In the genomic region with DNA sequence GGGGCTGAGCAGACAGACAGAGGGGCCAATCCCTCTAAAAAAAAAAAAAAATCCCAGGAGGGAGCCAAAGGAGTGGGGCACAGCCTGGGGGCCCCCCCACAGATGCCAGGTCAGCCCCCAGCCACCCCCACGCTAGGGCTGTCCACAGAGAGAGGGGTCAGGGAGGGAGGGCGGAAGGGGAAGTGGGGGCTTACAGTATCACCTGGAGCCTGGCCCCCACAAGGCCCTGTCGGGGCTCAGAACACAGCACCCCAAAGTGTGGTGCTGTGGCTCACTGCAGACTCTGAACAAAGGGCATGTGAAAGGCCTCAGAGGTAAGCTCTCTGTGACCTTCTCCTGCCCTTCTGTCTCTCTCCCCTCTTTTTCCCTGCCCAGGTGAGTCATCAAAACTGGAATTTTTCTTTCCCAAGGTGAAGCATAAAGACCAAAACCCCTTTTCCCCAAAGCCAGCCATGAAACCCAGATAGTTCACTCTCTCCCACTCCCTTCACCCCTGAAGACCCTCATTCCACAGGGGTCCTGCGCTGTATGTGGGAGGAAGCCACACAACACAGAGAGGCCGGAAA, we compare ENCODE assay signal across 17 cellular contexts. TPM values are rescaled to one million over a fixed set of nuclear protein-coding genes. Genes with fewer than 3 reads are reported as not detected.
DNase-seq lines count a peak whose midpoint lies in the region; ATAC-seq, FAIRE-seq and TF ChIP-seq lines count a peak whose summit lies in the region.
"Had no signal": no experiment of that assay in that cellular context is flagged by ENCODE, and none has a peak within 500 bp of the region (broad histone marks: within the 10 kb centered on the region; RNA-seq: fewer than 3 reads in every experiment).

No MANE protein-coding gene starts in this region.

- FAIRE-seq in A549 (lab: Jason Lieb, UNC) = no peak
- FAIRE-seq: RCC 7860 had no signal

- no peaks in the 10 kb centered on the region for H3K36me3 Mint-ChIP-seq in glutamatergic neuron (ENCODE audit: unreplicated experiment)
- H3K36me3 Mint-ChIP-seq: activated naive CD8-positive, alpha-beta T cell treated with anti-CD3 and anti-CD28 coated beads for 36 hours had no signal

- H3K27me3 ChIP-seq in NT2/D1 (ENCODE audit: insufficient read depth, insufficient read length) (no peaks in the 10 kb centered on the region), osteoblast (ENCODE audit: insufficient read depth, low read length) (no peaks in the 10 kb centered on the region), BE2C (no peaks in the 10 kb centered on the region)
- H3K27me3 ChIP-seq: transverse colon had no signal

- no peak for TF ChIP-seq POLR2A in A549 (IDR thresholded peaks at IDR 0.05; ENCODE audit: low read length)

- CTCF ChIA-PET in A549 (lab: Yijun Ruan, JAX) = interaction anchor here (1.0 kb wide), 1 partner anchor 14 kb away, joined by 3 read pairs; no protein-coding TSS in a partner anchor

- WGBS in A549 (ENCODE audit: missing lambda C conversion rate) = 90% methylated on average over 5 of the region's 5 CpGs

- H3K9ac ChIP-seq in NT2/D1 (ENCODE audit: insufficient read length, low read depth) = peak overlapping the region; percentile 66

- H3K27ac Mint-ChIP-seq in glutamatergic neuron (ENCODE audit: unreplicated experiment) = peak overlapping the region; percentile 64
- H3K27ac Mint-ChIP-seq: activated naive CD8-positive, alpha-beta T cell treated with anti-CD3 and anti-CD28 coated beads for 36 hours had no signal

- ATAC-seq in A549 (no peak), GM21576 (IDR thresholded peaks at IDR 0.05; ENCODE audit: unreplicated experiment) (no peak)

- H3K4me3 ChIP-seq in A549 = no peak overlapping the region
- no peak overlapping the region for H3K4me3 ChIP-seq in NT2/D1 (ENCODE audit: insufficient read length, low read depth)
- H3K4me3 ChIP-seq in osteoblast (ENCODE audit: insufficient read depth, low read length) = no peak overlapping the region
- no peak overlapping the region for H3K4me3 ChIP-seq in BE2C (ENCODE audit: low read depth, low read length)
- H3K4me3 ChIP-seq: transverse colon had no signal

- no peaks in the 10 kb centered on the region for H3K9me3 Mint-ChIP-seq in glutamatergic neuron (ENCODE audit: unreplicated experiment)
- H3K9me3 Mint-ChIP-seq: activated naive CD8-positive, alpha-beta T cell treated with anti-CD3 and anti-CD28 coated beads for 36 hours had no signal

- no peaks in the 10 kb centered on the region for H3K9me3 ChIP-seq in A549
- H3K9me3 ChIP-seq in NT2/D1 (ENCODE audit: insufficient read depth, low read length) = no peaks in the 10 kb centered on the region
- H3K9me3 ChIP-seq in osteoblast (ENCODE audit: low read depth, low read length) = no peaks in the 10 kb centered on the region
- no peaks in the 10 kb centered on the region for H3K9me3 ChIP-seq in BE2C
- H3K9me3 ChIP-seq: transverse colon had no signal

- TF ChIP-seq EP300 in A549 (IDR thresholded peaks at IDR 0.05) = no peak

- no peak overlapping the region for H2AFZ ChIP-seq in osteoblast (ENCODE audit: low read length)

- DNase-seq in A549 (ENCODE audit: low read depth in 1 of 2, low spot score in 1 of 2) = no peak
- no peak for DNase-seq in NT2/D1 (ENCODE audit: low read depth, low spot score)
- DNase-seq in glutamatergic neuron = no peak
- DNase-seq in osteoblast (ENCODE audit: insufficient read length, low spot score, missing footprints) = peak; percentile 58
- no peak for DNase-seq in activated gamma-delta T cell treated with Interleukin-2 at 50 U/mL for 16 hours
- no peak for DNase-seq in RKO (ENCODE audit: low spot score)
- DNase-seq in BE2C = no peak
- DNase-seq: activated CD4-positive, CD25-positive, alpha-beta regulatory T cell; activated naive CD8-positive, alpha-beta T cell treated with anti-CD3 and anti-CD28 coated beads for 36 hours; cerebellar nuclear complex; islet precursor cell; NCI-H2029; NCI-H526 treated with DMSO at 0.1 percent for 48 hours; transverse colon had no signal

- peaks cover 71% of the 10 kb centered on the region for H3K79me2 ChIP-seq in osteoblast (ENCODE audit: insufficient read depth, low read length)

- H3K36me3 ChIP-seq in NT2/D1 (ENCODE audit: insufficient read depth, insufficient read length, low read length) (no peaks in the 10 kb centered on the region), osteoblast (ENCODE audit: insufficient read depth, low read length) (no peaks in the 10 kb centered on the region), BE2C (no peaks in the 10 kb centered on the region)
- H3K36me3 ChIP-seq: transverse colon had no signal

- peaks cover 25% of the 10 kb centered on the region for H3K4me1 Mint-ChIP-seq in glutamatergic neuron (ENCODE audit: low read depth, unreplicated experiment)

- H3K4me3 Mint-ChIP-seq in glutamatergic neuron (ENCODE audit: unreplicated experiment) = no peak overlapping the region
- H3K4me3 Mint-ChIP-seq: activated naive CD8-positive, alpha-beta T cell treated with anti-CD3 and anti-CD28 coated beads for 36 hours had no signal

- peaks cover 7% of the 10 kb centered on the region for H3K27me3 Mint-ChIP-seq in glutamatergic neuron (ENCODE audit: unreplicated experiment)
- H3K27me3 Mint-ChIP-seq: activated naive CD8-positive, alpha-beta T cell treated with anti-CD3 and anti-CD28 coated beads for 36 hours had no signal

- no peak for TF ChIP-seq CTCF in A549 (IDR thresholded peaks at IDR 0.05)
- TF ChIP-seq CTCF in glutamatergic neuron (IDR thresholded peaks at IDR 0.05; ENCODE audit: partially characterized antibody, unreplicated experiment) = no peak
- no peak for TF ChIP-seq CTCF in osteoblast (IDR thresholded peaks at IDR 0.05; ENCODE audit: extremely low read depth, low read depth, low read length)
- no peak for TF ChIP-seq CTCF in BE2C (IDR thresholded peaks at IDR 0.05; ENCODE audit: low read depth, low read length)

- peaks cover 35% of the 10 kb centered on the region for H3K4me1 ChIP-seq in A549
- H3K4me1 ChIP-seq in NT2/D1 (ENCODE audit: insufficient read depth, insufficient read length) = peaks cover 38% of the 10 kb centered on the region
- H3K4me1 ChIP-seq in osteoblast (ENCODE audit: insufficient read depth, low read length) = peaks cover 12% of the 10 kb centered on the region
- H3K4me1 ChIP-seq in BE2C = no peaks in the 10 kb centered on the region; the same call in 1 of the 2 replicates

- peaks cover 48% of the 10 kb centered on the region for H4K20me1 ChIP-seq in osteoblast (ENCODE audit: insufficient read depth, low read length)

- H3K4me2 ChIP-seq in A549 = peak overlapping the region; percentile 53
- no peak overlapping the region for H3K4me2 ChIP-seq in osteoblast (ENCODE audit: insufficient read depth, low read length)

- POLR2A ChIA-PET in A549 (lab: Yijun Ruan, JAX) = interaction anchor here (0.6 kb wide), 1 partner anchor 74 kb away, joined by 4 read pairs; no protein-coding TSS in a partner anchor

- no peak for TF ChIP-seq RAD21 in A549 (conservative IDR thresholded peaks at IDR 0.05 in 1 of 2, IDR thresholded peaks at IDR 0.05 in 1 of 2)

- H3K27ac ChIP-seq in A549 (peak overlapping the region; percentile 36 to 83; a peak in 4 of 6 replicates), osteoblast (ENCODE audit: low read depth, low read length) (no peak overlapping the region)
- H3K27ac ChIP-seq: epithelial cell of prostate, transverse colon had no signal

TF ChIP-seq in A549, 52 proteins besides CTCF, POLR2A, EP300 and RAD21:
- TF ChIP-seq FOSL2 (IDR thresholded peaks at IDR 0.05) (no peak), FOSL2 (CRISPR knock-in tag; IDR thresholded peaks at IDR 0.05) (peak; percentile 53; the same call in 1 of the 2 replicates), ZNF302 (CRISPR knock-in tag; IDR thresholded peaks at IDR 0.05) (no peak)
TF ChIP-seq in A549: peak in this region for 1.

RNA-seq across cellular contexts. Expression of gene BIN1, which starts 13.9 kb away (rescaled TPM):
- polyA plus RNA-seq in A549 (2011; rRNA removed) (12.4 and 15.5 TPM in 2 replicates), A549 (2017; fragmentation: RNase III; extraction: RNeasy Plus Mini Kit Qiagen cat#74134 plus additional on column Dnase treatment) (32.3 to 41.5 TPM (median 34.1 TPM) in 3 replicates)
- 38.5 and 38.9 TPM in 2 replicates for polyA plus RNA-seq in A549 (2012; cell fraction: cytosol; rRNA removed)
- polyA plus RNA-seq in A549 (2012; cell fraction: nucleus; rRNA removed) = 35.0 and 42.2 TPM in 2 replicates
- 14.2 and 15.8 TPM in 2 replicates for polyA minus RNA-seq in A549 (2011; rRNA and poly(A)+ RNA removed)
- total RNA-seq in glutamatergic neuron (ENCODE audit: unreplicated experiment) (176 TPM), osteoblast (83.7 and 85.4 TPM in 2 replicates)
- polyA plus RNA-seq in BE2C (2012; ENCODE audit: insufficient read depth, insufficient read length, low read depth) = 83.3 TPM
